8 cellular contexts compared by ENCODE assay signal in genomic region chr17:40177275-40177874, GRCh38. TPM values are rescaled to one million over a fixed set of nuclear protein-coding genes. Genes with fewer than 3 reads are reported as not detected.
DNase-seq lines count a peak whose midpoint lies in the region; ATAC-seq and TF ChIP-seq lines count a peak whose summit lies in the region.

RAPGEFL1 (plus strand) TSS chr17:40177470; CDS start chr17:40177862, 392 bp downstream.

- H3K27me3 ChIP-seq in BE2C: no peaks in the 10 kb centered on the region
- H3K27me3 ChIP-seq in endodermal cell (ENCODE audit: control insufficient read depth, insufficient read depth, low read length, poor library complexity, severe bottlenecking): no peaks in the 10 kb centered on the region

- H3K27me3 Mint-ChIP-seq in endodermal cell (ENCODE audit: insufficient read depth): no peaks in the 10 kb centered on the region
- H3K27me3 Mint-ChIP-seq in mesothelial cell of epicardium (ENCODE audit: low read depth): no peaks in the 10 kb centered on the region

- DNase-seq in BE2C: peak; percentile 88
- DNase-seq in NCI-H510A treated with DMSO at 0.1 percent for 48 hours (lab: John Stamatoyannopoulos, UW): peak; percentile 79
- DNase-seq in activated CD8-positive, alpha-beta memory T cell treated with anti-CD3 and anti-CD28 coated beads, Interleukin-2, amount 50 U/mL, for 24 hours (ENCODE audit: extremely low read depth): peak; percentile 57
- peak; percentile 97 for DNase-seq in endodermal cell
- DNase-seq in mesothelial cell of epicardium (ENCODE audit: low spot score in 2 of 2, unreplicated experiment in 2 of 2): peak; percentile 70 to 74
- DNase-seq in stimulated activated CD8-positive, alpha-beta memory T cell treated with anti-CD3 and anti-CD28 coated beads, Interleukin-2, amount 100 ng/mL, for 48 hours (ENCODE audit: low read depth in 2 of 2): peak; percentile 81 to 90

- H3K27ac Mint-ChIP-seq in endodermal cell: no peak within 1 kb of the TSS
- H3K27ac Mint-ChIP-seq in mesothelial cell of epicardium: no peak within 1 kb of the TSS

- ATAC-seq in GM21825 (IDR thresholded peaks at IDR 0.05; ENCODE audit: unreplicated experiment) (peak; percentile 46), GM18517 (IDR thresholded peaks at IDR 0.05; ENCODE audit: unreplicated experiment) (no peak)

- H3K4me1 Mint-ChIP-seq in endodermal cell: peaks cover 3% of the 10 kb centered on the region
- peaks cover 15% of the 10 kb centered on the region for H3K4me1 Mint-ChIP-seq in mesothelial cell of epicardium

- no peak within 1 kb of the TSS for H3K9ac ChIP-seq in endodermal cell (ENCODE audit: extremely low read depth, low read length, poor library complexity, severe bottlenecking)

- TF ChIP-seq CTCF in BE2C (IDR thresholded peaks at IDR 0.05; ENCODE audit: low read depth, low read length) (no peak), endodermal cell (conservative IDR thresholded peaks at IDR 0.05) (no peak), mesothelial cell of epicardium (IDR thresholded peaks at IDR 0.05; ENCODE audit: unreplicated experiment) (no peak)

- H3K4me3 ChIP-seq in BE2C (ENCODE audit: low read depth, low read length): peak within 1 kb of the TSS; percentile 60
- H3K4me3 ChIP-seq in endodermal cell (ENCODE audit: low read length): no peak within 1 kb of the TSS

- no peaks in the 10 kb centered on the region for H3K9me3 ChIP-seq in BE2C
- H3K9me3 ChIP-seq in endodermal cell (ENCODE audit: control insufficient read depth, low read length): no peaks in the 10 kb centered on the region

- peaks cover 4% of the 10 kb centered on the region; the same call in 1 of the 2 replicates for H3K4me1 ChIP-seq in BE2C
- peaks cover 5% of the 10 kb centered on the region for H3K4me1 ChIP-seq in endodermal cell (ENCODE audit: control insufficient read depth, insufficient read depth, low read length)

- peak within 1 kb of the TSS; percentile 38 for H3K4me3 Mint-ChIP-seq in endodermal cell
- peak within 1 kb of the TSS; percentile 58 for H3K4me3 Mint-ChIP-seq in mesothelial cell of epicardium

- H3K9me3 Mint-ChIP-seq in endodermal cell: no peaks in the 10 kb centered on the region
- no peaks in the 10 kb centered on the region for H3K9me3 Mint-ChIP-seq in mesothelial cell of epicardium

- H3K36me3 Mint-ChIP-seq in endodermal cell (ENCODE audit: low read depth): peaks cover 32% of the 10 kb centered on the region
- H3K36me3 Mint-ChIP-seq in mesothelial cell of epicardium: peaks cover 19% of the 10 kb centered on the region

- WGBS in endodermal cell (ENCODE audit: insufficient coverage in 1 of 2, insufficient read length in 1 of 2), 2 experiments: 0 to 3% methylated on average over 16 to 56 of the region's 57 CpGs

- peak within 1 kb of the TSS; percentile 17 for H3K27ac ChIP-seq in endodermal cell (ENCODE audit: low read depth, low read length)

- H3K36me3 ChIP-seq in BE2C (peaks cover 11% of the 10 kb centered on the region), endodermal cell (ENCODE audit: control insufficient read depth, insufficient read depth, low read length) (peaks cover 32% of the 10 kb centered on the region)

RNA-seq across cellular contexts. Expression of gene RAPGEFL1, which starts in this region (rescaled TPM):
- 9.8 TPM for polyA plus RNA-seq in BE2C (2012; ENCODE audit: insufficient read depth, insufficient read length, low read depth)
- total RNA-seq in endodermal cell (10 to 100 TPM; 15.6 to 20.8 TPM), mesothelial cell of epicardium (23.1 to 28.2 TPM (median 23.8 TPM) in 3 replicates)
- polyA plus RNA-seq in endodermal cell (2013, experiment 1 of 2): 19.9 TPM
- 15.5 TPM for polyA plus RNA-seq in endodermal cell (2013, experiment 2 of 2)
